8 cellular contexts compared by ENCODE assay signal in the genomic region with DNA sequence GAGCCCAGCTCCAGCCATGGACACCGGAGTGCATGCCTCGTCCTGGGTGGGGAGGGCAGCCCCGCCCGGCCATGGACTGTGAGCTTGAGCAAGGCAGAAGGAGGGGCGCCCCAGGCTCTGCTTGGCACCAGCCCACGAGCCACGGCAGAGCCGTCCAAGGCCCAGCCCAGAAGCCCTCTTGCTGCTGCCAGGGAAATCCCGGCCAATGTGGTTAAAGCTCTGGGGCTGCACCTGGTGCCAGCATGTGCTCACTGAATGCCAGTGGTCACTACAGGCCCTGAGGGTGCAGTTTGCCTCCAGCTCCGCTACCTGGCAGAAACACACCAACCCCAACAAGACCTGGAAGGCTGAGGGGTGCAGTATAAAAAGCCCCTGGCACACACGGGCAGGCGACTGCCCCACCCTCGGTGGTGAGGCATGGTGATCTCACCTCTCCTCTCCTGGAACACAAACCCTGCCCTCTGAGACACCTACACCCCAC. TPM values are rescaled to one million over a fixed set of nuclear protein-coding genes. Genes with fewer than 3 reads are reported as not detected.
DNase-seq lines count a peak whose midpoint lies in the region; ATAC-seq and TF ChIP-seq lines count a peak whose summit lies in the region.

No MANE protein-coding gene starts in this region.

- H3K27me3 ChIP-seq in BE2C: no peaks in the 10 kb centered on the region
- no peaks in the 10 kb centered on the region for H3K27me3 ChIP-seq in PC-9 (ENCODE audit: insufficient read depth, low read depth)
- H3K27me3 ChIP-seq in osteoblast (ENCODE audit: insufficient read depth, low read length): no peaks in the 10 kb centered on the region

- no peak overlapping the region for H3K27ac ChIP-seq in PC-9
- H3K27ac ChIP-seq in osteoblast (ENCODE audit: low read depth, low read length): no peak overlapping the region

- H3K4me1 ChIP-seq in BE2C (no peaks in the 10 kb centered on the region), PC-9 (replicated peaks; ENCODE audit: insufficient read depth) (peaks cover 18% of the 10 kb centered on the region), osteoblast (ENCODE audit: insufficient read depth, low read length) (peaks cover 42% of the 10 kb centered on the region)

- H2AFZ ChIP-seq in PC-9 (no peak overlapping the region), osteoblast (ENCODE audit: low read length) (peak overlapping the region; percentile 47)

- H4K20me1 ChIP-seq in PC-9 (ENCODE audit: insufficient read depth) (peaks cover 64% of the 10 kb centered on the region), osteoblast (ENCODE audit: insufficient read depth, low read length) (peaks cover 66% of the 10 kb centered on the region)

- intact Hi-C loops in PC-9 (cut with micrococcal nuclease; ENCODE audit: unreplicated experiment): loop anchor here (1.0 kb wide), 1 partner anchor 10 kb away; no protein-coding TSS in a partner anchor

- DNase-seq in BE2C: peak; percentile 16
- peak; percentile 75 to 94 for DNase-seq in PC-9
- DNase-seq in fibroblast of mammary gland (ENCODE audit: low read depth): peak; percentile 73
- DNase-seq in osteoblast (ENCODE audit: insufficient read length, low spot score, missing footprints): peak; percentile 99
- no peak for DNase-seq in SK-N-DZ (ENCODE audit: low spot score)
- DNase-seq in effector CD8-positive, alpha-beta T cell (lab: John Stamatoyannopoulos, UW): no peak
- DNase-seq in NCI-H345 (lab: John Stamatoyannopoulos, UW): no peak

- H3K9me2 ChIP-seq in PC-9 (ENCODE audit: insufficient read depth): no peaks in the 10 kb centered on the region

- CTCF ChIA-PET in PC-9 (lab: Charles Lee): interaction anchor here (0.6 to 0.7 kb wide), 2 partner anchors 10 to 274 kb away, joined by 3 to 4 read pairs; no protein-coding TSS in a partner anchor

- no peaks in the 10 kb centered on the region for H3F3A ChIP-seq in PC-9 (ENCODE audit: insufficient read depth, low read depth)

- H3K79me2 ChIP-seq in PC-9 (ENCODE audit: low read depth): peaks cover 25% of the 10 kb centered on the region; the same call in 1 of the 2 replicates
- peaks cover 82% of the 10 kb centered on the region for H3K79me2 ChIP-seq in osteoblast (ENCODE audit: insufficient read depth, low read length)

- BruUV-seq in PC-9 (replicated peaks; lab: Mats Ljungman, UMichigan): no TSS peak

- peaks cover 24% of the 10 kb centered on the region for H3K36me3 ChIP-seq in BE2C
- H3K36me3 ChIP-seq in PC-9 (ENCODE audit: low read depth): no peaks in the 10 kb centered on the region
- peaks cover 15% of the 10 kb centered on the region for H3K36me3 ChIP-seq in osteoblast (ENCODE audit: insufficient read depth, low read length)

- H3K9me3 ChIP-seq in BE2C: no peaks in the 10 kb centered on the region
- H3K9me3 ChIP-seq in PC-9 (ENCODE audit: insufficient read depth, low read depth): no peaks in the 10 kb centered on the region
- no peaks in the 10 kb centered on the region for H3K9me3 ChIP-seq in osteoblast (ENCODE audit: low read depth, low read length)

- H3K4me3 ChIP-seq in BE2C (ENCODE audit: low read depth, low read length) (no peak overlapping the region), PC-9 (no peak overlapping the region), fibroblast of mammary gland (ENCODE audit: control insufficient read depth, low read depth, low read length) (no peak overlapping the region), osteoblast (ENCODE audit: insufficient read depth, low read length) (no peak overlapping the region)

- peak overlapping the region; percentile 43 for H3K4me2 ChIP-seq in PC-9
- peak overlapping the region; percentile 55 for H3K4me2 ChIP-seq in osteoblast (ENCODE audit: insufficient read depth, low read length)

- no peak for TF ChIP-seq CTCF in BE2C (IDR thresholded peaks at IDR 0.05; ENCODE audit: low read depth, low read length)
- no peak for TF ChIP-seq CTCF in PC-9 (conservative IDR thresholded peaks at IDR 0.05)
- TF ChIP-seq CTCF in fibroblast of mammary gland (conservative IDR thresholded peaks at IDR 0.05; ENCODE audit: control insufficient read depth, insufficient read depth, low read depth, low read length): no peak
- no peak for TF ChIP-seq CTCF in osteoblast (IDR thresholded peaks at IDR 0.05; ENCODE audit: extremely low read depth, low read depth, low read length)

- POLR2A ChIA-PET in PC-9 (lab: Charles Lee; ENCODE audit: unreplicated experiment): interaction anchor here (0.5 to 0.8 kb wide), 6 partner anchors 9 to 80 kb away, joined by 3 to 26 read pairs (median 4); a partner anchor contains a TSS

- no peak for ATAC-seq in GM18909 (IDR thresholded peaks at IDR 0.05; ENCODE audit: poor library complexity, unreplicated experiment)

RNA-seq across cellular contexts. Expression of a gene that starts 11.8 kb away (rescaled TPM):
- polyA plus RNA-seq in BE2C (2012; ENCODE audit: insufficient read depth, insufficient read length, low read depth): 79.5 TPM
- total RNA-seq in PC-9 (2021): 47.3 and 64.0 TPM in 2 replicates
- 6.9 and 10.9 TPM in 2 replicates for total RNA-seq in osteoblast
- polyA plus RNA-seq in SK-N-DZ (2014; cell fraction: cytosol; rRNA removed): 9.0 and 11.5 TPM in 2 replicates
- polyA plus RNA-seq in SK-N-DZ (2014; cell fraction: nucleus; rRNA removed): 11.4 and 27.5 TPM in 2 replicates

RNA-seq across cellular contexts. Expression of a gene that starts 30.7 kb away (rescaled TPM):
- 108 TPM for polyA plus RNA-seq in BE2C (2012; ENCODE audit: insufficient read depth, insufficient read length, low read depth)
- total RNA-seq in PC-9 (2021): 23.7 and 26.2 TPM in 2 replicates
- 23.0 and 26.1 TPM in 2 replicates for total RNA-seq in osteoblast
- 14.3 and 16.5 TPM in 2 replicates for polyA plus RNA-seq in SK-N-DZ (2014; cell fraction: cytosol; rRNA removed)
- polyA plus RNA-seq in SK-N-DZ (2014; cell fraction: nucleus; rRNA removed): 8.1 and 14.4 TPM in 2 replicates

Comparison
In these comparisons a context has a peak if more than half of its experiments do, and no peak if none do; other contexts are left out.
1. DNase-seq: peak in BE2C (single experiment), PC-9 (2 of 2), fibroblast of mammary gland (single experiment) and osteoblast (single experiment); none in SK-N-DZ (single experiment), effector CD8-positive, alpha-beta T cell (single experiment) and NCI-H345 (single experiment).